Comparison of ENCODE assay signal across 1 cellular context in the genomic region with DNA sequence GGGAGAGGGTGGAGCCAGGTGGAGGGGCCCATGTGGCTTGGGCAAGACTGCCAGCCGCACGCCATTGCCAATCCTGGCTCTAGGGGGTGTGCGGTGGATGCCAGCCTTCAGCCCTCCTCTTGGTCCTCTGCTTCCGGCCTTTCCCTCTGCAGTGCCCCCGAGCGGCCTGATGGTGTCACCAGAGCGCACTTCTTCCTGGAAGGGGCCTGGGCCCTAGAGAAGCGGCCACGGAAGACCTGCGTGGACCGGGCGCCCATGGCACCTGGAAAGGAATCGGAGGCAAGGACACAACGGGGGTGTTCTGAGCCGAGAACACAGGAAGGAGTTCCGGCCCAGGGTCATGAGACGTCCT.
TF ChIP-seq lines count a peak whose summit lies in the region.

No MANE protein-coding gene starts in this region.

TF ChIP-seq in HEK293, 187 proteins besides CTCF, POLR2A, EP300 and RAD21 (continued from another document and continues in another):
- TF ChIP-seq, protein P1, sequence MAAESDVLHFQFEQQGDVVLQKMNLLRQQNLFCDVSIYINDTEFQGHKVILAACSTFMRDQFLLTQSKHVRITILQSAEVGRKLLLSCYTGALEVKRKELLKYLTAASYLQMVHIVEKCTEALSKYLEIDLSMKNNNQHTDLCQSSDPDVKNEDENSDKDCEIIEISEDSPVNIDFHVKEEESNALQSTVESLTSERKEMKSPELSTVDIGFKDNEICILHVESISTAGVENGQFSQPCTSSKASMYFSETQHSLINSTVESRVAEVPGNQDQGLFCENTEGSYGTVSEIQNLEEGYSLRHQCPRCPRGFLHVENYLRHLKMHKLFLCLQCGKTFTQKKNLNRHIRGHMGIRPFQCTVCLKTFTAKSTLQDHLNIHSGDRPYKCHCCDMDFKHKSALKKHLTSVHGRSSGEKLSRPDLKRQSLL (tag by site-specific recombination; IDR thresholded peaks at IDR 0.05) = no peak
- peak; percentile 74 for TF ChIP-seq ZNF654 (tag by site-specific recombination; IDR thresholded peaks at IDR 0.05; ENCODE audit: low read depth)
- peak; percentile 18; the same call in 1 of the 2 replicates for TF ChIP-seq ZSCAN16 (tag by site-specific recombination; IDR thresholded peaks at IDR 0.05)
- no peak for TF ChIP-seq ZNF140 (tag by site-specific recombination; IDR thresholded peaks at IDR 0.05)
- no peak for TF ChIP-seq ZNF37A (tag by site-specific recombination; IDR thresholded peaks at IDR 0.05)
- TF ChIP-seq, protein P2, sequence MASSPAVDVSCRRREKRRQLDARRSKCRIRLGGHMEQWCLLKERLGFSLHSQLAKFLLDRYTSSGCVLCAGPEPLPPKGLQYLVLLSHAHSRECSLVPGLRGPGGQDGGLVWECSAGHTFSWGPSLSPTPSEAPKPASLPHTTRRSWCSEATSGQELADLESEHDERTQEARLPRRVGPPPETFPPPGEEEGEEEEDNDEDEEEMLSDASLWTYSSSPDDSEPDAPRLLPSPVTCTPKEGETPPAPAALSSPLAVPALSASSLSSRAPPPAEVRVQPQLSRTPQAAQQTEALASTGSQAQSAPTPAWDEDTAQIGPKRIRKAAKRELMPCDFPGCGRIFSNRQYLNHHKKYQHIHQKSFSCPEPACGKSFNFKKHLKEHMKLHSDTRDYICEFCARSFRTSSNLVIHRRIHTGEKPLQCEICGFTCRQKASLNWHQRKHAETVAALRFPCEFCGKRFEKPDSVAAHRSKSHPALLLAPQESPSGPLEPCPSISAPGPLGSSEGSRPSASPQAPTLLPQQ (tag by site-specific recombination; IDR thresholded peaks at IDR 0.05) = no peak
- TF ChIP-seq, protein P3, sequence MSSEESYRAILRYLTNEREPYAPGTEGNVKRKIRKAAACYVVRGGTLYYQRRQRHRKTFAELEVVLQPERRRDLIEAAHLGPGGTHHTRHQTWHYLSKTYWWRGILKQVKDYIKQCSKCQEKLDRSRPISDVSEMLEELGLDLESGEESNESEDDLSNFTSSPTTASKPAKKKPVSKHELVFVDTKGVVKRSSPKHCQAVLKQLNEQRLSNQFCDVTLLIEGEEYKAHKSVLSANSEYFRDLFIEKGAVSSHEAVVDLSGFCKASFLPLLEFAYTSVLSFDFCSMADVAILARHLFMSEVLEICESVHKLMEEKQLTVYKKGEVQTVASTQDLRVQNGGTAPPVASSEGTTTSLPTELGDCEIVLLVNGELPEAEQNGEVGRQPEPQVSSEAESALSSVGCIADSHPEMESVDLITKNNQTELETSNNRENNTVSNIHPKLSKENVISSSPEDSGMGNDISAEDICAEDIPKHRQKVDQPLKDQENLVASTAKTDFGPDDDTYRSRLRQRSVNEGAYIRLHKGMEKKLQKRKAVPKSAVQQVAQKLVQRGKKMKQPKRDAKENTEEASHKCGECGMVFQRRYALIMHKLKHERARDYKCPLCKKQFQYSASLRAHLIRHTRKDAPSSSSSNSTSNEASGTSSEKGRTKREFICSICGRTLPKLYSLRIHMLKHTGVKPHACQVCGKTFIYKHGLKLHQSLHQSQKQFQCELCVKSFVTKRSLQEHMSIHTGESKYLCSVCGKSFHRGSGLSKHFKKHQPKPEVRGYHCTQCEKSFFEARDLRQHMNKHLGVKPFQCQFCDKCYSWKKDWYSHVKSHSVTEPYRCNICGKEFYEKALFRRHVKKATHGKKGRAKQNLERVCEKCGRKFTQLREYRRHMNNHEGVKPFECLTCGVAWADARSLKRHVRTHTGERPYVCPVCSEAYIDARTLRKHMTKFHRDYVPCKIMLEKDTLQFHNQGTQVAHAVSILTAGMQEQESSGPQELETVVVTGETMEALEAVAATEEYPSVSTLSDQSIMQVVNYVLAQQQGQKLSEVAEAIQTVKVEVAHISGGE (tag by site-specific recombination; conservative IDR thresholded peaks at IDR 0.05; ENCODE audit: low read depth) = peak; percentile 46; the same call in 1 of the 2 replicates
- TF ChIP-seq SP7 (tag by site-specific recombination; IDR thresholded peaks at IDR 0.05) = 0 out of 2 replicates have a peak, but pooled peaks have one; percentile 40
- TF ChIP-seq WT1 (tag by site-specific recombination; IDR thresholded peaks at IDR 0.05) = no peak
- TF ChIP-seq ZNF473 (tag by site-specific recombination; IDR thresholded peaks at IDR 0.05) = no peak
- TF ChIP-seq ZFP69B (tag by site-specific recombination; IDR thresholded peaks at IDR 0.05) = no peak
- TF ChIP-seq ZNF843 (tag by site-specific recombination; IDR thresholded peaks at IDR 0.05) = 0 out of 2 replicates have a peak, but pooled peaks have one; percentile 21
- no peak for TF ChIP-seq ZNF266 (tag by site-specific recombination; IDR thresholded peaks at IDR 0.05; ENCODE audit: low read depth)
- 0 out of 2 replicates have a peak, but pooled peaks have one; percentile 18 for TF ChIP-seq ZBTB48 (tag by site-specific recombination; IDR thresholded peaks at IDR 0.05)
- TF ChIP-seq, protein P4, sequence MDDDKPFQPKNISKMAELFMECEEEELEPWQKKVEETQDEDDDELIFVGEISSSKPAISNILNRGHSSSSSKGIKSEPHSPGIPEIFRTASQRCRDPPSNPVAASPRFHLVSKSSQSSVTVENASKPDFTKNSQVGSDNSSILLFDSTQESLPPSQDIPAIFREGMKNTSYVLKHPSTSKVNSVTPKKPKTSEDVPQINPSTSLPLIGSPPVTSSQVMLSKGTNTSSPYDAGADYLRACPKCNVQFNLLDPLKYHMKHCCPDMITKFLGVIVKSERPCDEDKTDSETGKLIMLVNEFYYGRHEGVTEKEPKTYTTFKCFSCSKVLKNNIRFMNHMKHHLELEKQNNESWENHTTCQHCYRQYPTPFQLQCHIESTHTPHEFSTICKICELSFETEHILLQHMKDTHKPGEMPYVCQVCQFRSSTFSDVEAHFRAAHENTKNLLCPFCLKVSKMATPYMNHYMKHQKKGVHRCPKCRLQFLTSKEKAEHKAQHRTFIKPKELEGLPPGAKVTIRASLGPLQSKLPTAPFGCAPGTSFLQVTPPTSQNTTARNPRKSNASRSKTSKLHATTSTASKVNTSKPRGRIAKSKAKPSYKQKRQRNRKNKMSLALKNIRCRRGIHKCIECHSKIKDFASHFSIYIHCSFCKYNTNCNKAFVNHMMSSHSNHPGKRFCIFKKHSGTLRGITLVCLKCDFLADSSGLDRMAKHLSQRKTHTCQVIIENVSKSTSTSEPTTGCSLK (tag by site-specific recombination; IDR thresholded peaks at IDR 0.05) = no peak
- TF ChIP-seq, protein P5, sequence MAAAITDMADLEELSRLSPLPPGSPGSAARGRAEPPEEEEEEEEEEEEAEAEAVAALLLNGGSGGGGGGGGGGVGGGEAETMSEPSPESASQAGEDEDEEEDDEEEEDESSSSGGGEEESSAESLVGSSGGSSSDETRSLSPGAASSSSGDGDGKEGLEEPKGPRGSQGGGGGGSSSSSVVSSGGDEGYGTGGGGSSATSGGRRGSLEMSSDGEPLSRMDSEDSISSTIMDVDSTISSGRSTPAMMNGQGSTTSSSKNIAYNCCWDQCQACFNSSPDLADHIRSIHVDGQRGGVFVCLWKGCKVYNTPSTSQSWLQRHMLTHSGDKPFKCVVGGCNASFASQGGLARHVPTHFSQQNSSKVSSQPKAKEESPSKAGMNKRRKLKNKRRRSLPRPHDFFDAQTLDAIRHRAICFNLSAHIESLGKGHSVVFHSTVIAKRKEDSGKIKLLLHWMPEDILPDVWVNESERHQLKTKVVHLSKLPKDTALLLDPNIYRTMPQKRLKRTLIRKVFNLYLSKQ (tag by site-specific recombination; IDR thresholded peaks at IDR 0.05; ENCODE audit: borderline replicate concordance) = no peak
- 0 out of 2 replicates have a peak, but pooled peaks have one; percentile 50 for TF ChIP-seq ZNF660 (tag by site-specific recombination; IDR thresholded peaks at IDR 0.05)
- 0 out of 2 replicates have a peak, but pooled peaks have one; percentile 67 for TF ChIP-seq ZSCAN30 (tag by site-specific recombination; IDR thresholded peaks at IDR 0.05)
- TF ChIP-seq BCL11B (tag by site-specific recombination; IDR thresholded peaks at IDR 0.05; ENCODE audit: low read depth) = no peak
- TF ChIP-seq, protein P6, sequence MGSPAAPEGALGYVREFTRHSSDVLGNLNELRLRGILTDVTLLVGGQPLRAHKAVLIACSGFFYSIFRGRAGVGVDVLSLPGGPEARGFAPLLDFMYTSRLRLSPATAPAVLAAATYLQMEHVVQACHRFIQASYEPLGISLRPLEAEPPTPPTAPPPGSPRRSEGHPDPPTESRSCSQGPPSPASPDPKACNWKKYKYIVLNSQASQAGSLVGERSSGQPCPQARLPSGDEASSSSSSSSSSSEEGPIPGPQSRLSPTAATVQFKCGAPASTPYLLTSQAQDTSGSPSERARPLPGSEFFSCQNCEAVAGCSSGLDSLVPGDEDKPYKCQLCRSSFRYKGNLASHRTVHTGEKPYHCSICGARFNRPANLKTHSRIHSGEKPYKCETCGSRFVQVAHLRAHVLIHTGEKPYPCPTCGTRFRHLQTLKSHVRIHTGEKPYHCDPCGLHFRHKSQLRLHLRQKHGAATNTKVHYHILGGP (tag by site-specific recombination; IDR thresholded peaks at IDR 0.05) = 0 out of 2 replicates have a peak, but pooled peaks have one; percentile 8
- TF ChIP-seq ZNF335 (tag by site-specific recombination; conservative IDR thresholded peaks at IDR 0.05) = peak; percentile 67
- TF ChIP-seq ZNF324 (tag by site-specific recombination; IDR thresholded peaks at IDR 0.05) = no peak
- no peak for TF ChIP-seq ZNF777 (tag by site-specific recombination; IDR thresholded peaks at IDR 0.05; ENCODE audit: borderline replicate concordance)
- TF ChIP-seq ZNF2 (tag by site-specific recombination; IDR thresholded peaks at IDR 0.05) = peak; percentile 46; the same call in 1 of the 2 replicates
- peak; percentile 64; the same call in 1 of the 2 replicates for TF ChIP-seq ZNF394 (tag by site-specific recombination; IDR thresholded peaks at IDR 0.05; ENCODE audit: borderline replicate concordance)
- no peak for TF ChIP-seq ZNF792 (tag by site-specific recombination; IDR thresholded peaks at IDR 0.05)
- TF ChIP-seq ZNF121 (tag by site-specific recombination; IDR thresholded peaks at IDR 0.05) = no peak
- no peak for TF ChIP-seq ZNF404 (tag by site-specific recombination; IDR thresholded peaks at IDR 0.05)
- TF ChIP-seq, protein P7, sequence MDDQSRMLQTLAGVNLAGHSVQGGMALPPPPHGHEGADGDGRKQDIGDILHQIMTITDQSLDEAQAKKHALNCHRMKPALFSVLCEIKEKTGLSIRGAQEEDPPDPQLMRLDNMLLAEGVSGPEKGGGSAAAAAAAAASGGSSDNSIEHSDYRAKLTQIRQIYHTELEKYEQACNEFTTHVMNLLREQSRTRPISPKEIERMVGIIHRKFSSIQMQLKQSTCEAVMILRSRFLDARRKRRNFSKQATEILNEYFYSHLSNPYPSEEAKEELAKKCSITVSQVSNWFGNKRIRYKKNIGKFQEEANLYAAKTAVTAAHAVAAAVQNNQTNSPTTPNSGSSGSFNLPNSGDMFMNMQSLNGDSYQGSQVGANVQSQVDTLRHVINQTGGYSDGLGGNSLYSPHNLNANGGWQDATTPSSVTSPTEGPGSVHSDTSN (CRISPR knock-in tag; IDR thresholded peaks at IDR 0.05) = no peak
- TF ChIP-seq ZEB2 (tag by site-specific recombination; IDR thresholded peaks at IDR 0.05) = peak; percentile 48; the same call in 1 of the 2 replicates
- no peak for TF ChIP-seq ZNF707 (tag by site-specific recombination; IDR thresholded peaks at IDR 0.05)
- peak; percentile 27; the same call in 1 of the 2 replicates for TF ChIP-seq ZBTB8A (tag by site-specific recombination; IDR thresholded peaks at IDR 0.05)
- no peak for TF ChIP-seq ZNF221 (tag by site-specific recombination; IDR thresholded peaks at IDR 0.05; ENCODE audit: borderline replicate concordance)
- TF ChIP-seq, protein P8, sequence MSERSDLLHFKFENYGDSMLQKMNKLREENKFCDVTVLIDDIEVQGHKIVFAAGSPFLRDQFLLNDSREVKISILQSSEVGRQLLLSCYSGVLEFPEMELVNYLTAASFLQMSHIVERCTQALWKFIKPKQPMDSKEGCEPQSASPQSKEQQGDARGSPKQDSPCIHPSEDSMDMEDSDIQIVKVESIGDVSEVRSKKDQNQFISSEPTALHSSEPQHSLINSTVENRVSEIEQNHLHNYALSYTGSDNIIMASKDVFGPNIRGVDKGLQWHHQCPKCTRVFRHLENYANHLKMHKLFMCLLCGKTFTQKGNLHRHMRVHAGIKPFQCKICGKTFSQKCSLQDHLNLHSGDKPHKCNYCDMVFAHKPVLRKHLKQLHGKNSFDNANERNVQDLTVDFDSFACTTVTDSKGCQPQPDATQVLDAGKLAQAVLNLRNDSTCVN (tag by site-specific recombination; optimal IDR thresholded peaks at IDR 0.05) = no peak
- TF ChIP-seq, protein P9, sequence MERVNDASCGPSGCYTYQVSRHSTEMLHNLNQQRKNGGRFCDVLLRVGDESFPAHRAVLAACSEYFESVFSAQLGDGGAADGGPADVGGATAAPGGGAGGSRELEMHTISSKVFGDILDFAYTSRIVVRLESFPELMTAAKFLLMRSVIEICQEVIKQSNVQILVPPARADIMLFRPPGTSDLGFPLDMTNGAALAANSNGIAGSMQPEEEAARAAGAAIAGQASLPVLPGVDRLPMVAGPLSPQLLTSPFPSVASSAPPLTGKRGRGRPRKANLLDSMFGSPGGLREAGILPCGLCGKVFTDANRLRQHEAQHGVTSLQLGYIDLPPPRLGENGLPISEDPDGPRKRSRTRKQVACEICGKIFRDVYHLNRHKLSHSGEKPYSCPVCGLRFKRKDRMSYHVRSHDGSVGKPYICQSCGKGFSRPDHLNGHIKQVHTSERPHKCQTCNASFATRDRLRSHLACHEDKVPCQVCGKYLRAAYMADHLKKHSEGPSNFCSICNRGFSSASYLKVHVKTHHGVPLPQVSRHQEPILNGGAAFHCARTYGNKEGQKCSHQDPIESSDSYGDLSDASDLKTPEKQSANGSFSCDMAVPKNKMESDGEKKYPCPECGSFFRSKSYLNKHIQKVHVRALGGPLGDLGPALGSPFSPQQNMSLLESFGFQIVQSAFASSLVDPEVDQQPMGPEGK (tag by site-specific recombination; IDR thresholded peaks at IDR 0.05) = peak; percentile 36; the same call in 1 of the 2 replicates
- no peak for TF ChIP-seq KLF10 (tag by site-specific recombination; IDR thresholded peaks at IDR 0.05)
- TF ChIP-seq, protein P10, sequence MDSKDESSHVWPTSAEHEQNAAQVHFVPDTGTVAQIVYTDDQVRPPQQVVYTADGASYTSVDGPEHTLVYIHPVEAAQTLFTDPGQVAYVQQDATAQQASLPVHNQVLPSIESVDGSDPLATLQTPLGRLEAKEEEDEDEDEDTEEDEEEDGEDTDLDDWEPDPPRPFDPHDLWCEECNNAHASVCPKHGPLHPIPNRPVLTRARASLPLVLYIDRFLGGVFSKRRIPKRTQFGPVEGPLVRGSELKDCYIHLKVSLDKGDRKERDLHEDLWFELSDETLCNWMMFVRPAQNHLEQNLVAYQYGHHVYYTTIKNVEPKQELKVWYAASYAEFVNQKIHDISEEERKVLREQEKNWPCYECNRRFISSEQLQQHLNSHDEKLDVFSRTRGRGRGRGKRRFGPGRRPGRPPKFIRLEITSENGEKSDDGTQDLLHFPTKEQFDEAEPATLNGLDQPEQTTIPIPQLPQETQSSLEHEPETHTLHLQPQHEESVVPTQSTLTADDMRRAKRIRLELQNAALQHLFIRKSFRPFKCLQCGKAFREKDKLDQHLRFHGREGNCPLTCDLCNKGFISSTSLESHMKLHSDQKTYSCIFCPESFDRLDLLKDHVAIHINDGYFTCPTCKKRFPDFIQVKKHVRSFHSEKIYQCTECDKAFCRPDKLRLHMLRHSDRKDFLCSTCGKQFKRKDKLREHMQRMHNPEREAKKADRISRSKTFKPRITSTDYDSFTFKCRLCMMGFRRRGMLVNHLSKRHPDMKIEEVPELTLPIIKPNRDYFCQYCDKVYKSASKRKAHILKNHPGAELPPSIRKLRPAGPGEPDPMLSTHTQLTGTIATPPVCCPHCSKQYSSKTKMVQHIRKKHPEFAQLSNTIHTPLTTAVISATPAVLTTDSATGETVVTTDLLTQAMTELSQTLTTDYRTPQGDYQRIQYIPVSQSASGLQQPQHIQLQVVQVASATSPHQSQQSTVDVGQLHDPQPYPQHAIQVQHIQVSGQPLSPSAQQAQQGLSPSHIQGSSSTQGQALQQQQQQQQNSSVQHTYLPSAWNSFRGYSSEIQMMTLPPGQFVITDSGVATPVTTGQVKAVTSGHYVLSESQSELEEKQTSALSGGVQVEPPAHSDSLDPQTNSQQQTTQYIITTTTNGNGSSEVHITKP (tag by site-specific recombination; IDR thresholded peaks at IDR 0.05) = peak; percentile 43; the same call in 1 of the 2 replicates
